Comparison of ENCODE assay signal across 8 cellular contexts in genomic region chr11:132114185-132114584, GRCh38.
DNase-seq lines count a peak whose midpoint lies in the region; ATAC-seq and TF ChIP-seq lines count a peak whose summit lies in the region.

No MANE protein-coding gene starts in this region.

- H3K4me1 ChIP-seq in esophagus squamous epithelium: no peaks in the 10 kb centered on the region

- no peaks in the 10 kb centered on the region for H3K36me3 ChIP-seq in esophagus squamous epithelium

- H3K36me3 Mint-ChIP-seq in activated naive CD4-positive, alpha-beta T cell treated with anti-CD3 and anti-CD28 coated beads for 36 hours (ENCODE audit: low read depth): no peaks in the 10 kb centered on the region
- H3K36me3 Mint-ChIP-seq in endothelial cell (ENCODE audit: low read depth, unreplicated experiment): no peaks in the 10 kb centered on the region
- no peaks in the 10 kb centered on the region for H3K36me3 Mint-ChIP-seq in progenitor cell of endocrine pancreas (ENCODE audit: insufficient read depth)
- H3K36me3 Mint-ChIP-seq in mesothelial cell of epicardium: no peaks in the 10 kb centered on the region

- intact Hi-C loops in activated naive CD4-positive, alpha-beta T cell treated with anti-CD3 and anti-CD28 coated beads for 36 hours (cut with micrococcal nuclease): no loop called here
- intact Hi-C loops in esophagus squamous epithelium (cut with DNase I): no loop called here

- H3K9me3 ChIP-seq in esophagus squamous epithelium: no peaks in the 10 kb centered on the region

- no peak overlapping the region for H3K4me3 ChIP-seq in esophagus squamous epithelium

- TF ChIP-seq CTCF in endothelial cell (IDR thresholded peaks at IDR 0.05; ENCODE audit: unreplicated experiment) (peak; percentile 42), progenitor cell of endocrine pancreas (IDR thresholded peaks at IDR 0.05; ENCODE audit: unreplicated experiment) (peak; percentile 61), esophagus squamous epithelium (IDR thresholded peaks at IDR 0.05) (no peak), mesothelial cell of epicardium (IDR thresholded peaks at IDR 0.05; ENCODE audit: unreplicated experiment) (no peak)

- ATAC-seq in GM18868 (IDR thresholded peaks at IDR 0.05; ENCODE audit: unreplicated experiment): no peak

- no peak overlapping the region for H3K27ac ChIP-seq in esophagus squamous epithelium

- peak; percentile 10 for DNase-seq in activated naive CD4-positive, alpha-beta T cell treated with anti-CD3 and anti-CD28 coated beads for 36 hours
- DNase-seq in activated naive CD4-positive, alpha-beta T cell treated with anti-CD3 and anti-CD28 coated beads, Interleukin-2, amount 50 U/mL, for 16 hours: no peak
- DNase-seq in NCI-H345 (lab: John Stamatoyannopoulos, UW) (peak; percentile 71), endothelial cell (ENCODE audit: low spot score) (peak; percentile 69), progenitor cell of endocrine pancreas (ENCODE audit: low spot score, unreplicated experiment) (peak; percentile 19), esophagus squamous epithelium (lab: John Stamatoyannopoulos, UW) (no peak), mesothelial cell of epicardium (ENCODE audit: low spot score in 2 of 2, unreplicated experiment in 2 of 2) (no peak)

- no peaks in the 10 kb centered on the region for H3K4me1 Mint-ChIP-seq in activated naive CD4-positive, alpha-beta T cell treated with anti-CD3 and anti-CD28 coated beads for 36 hours (ENCODE audit: low read depth)
- H3K4me1 Mint-ChIP-seq in endothelial cell (ENCODE audit: unreplicated experiment): no peaks in the 10 kb centered on the region
- peaks cover 1% of the 10 kb centered on the region for H3K4me1 Mint-ChIP-seq in progenitor cell of endocrine pancreas (ENCODE audit: low read depth)
- H3K4me1 Mint-ChIP-seq in mesothelial cell of epicardium: no peaks in the 10 kb centered on the region

- no peaks in the 10 kb centered on the region for H3K27me3 ChIP-seq in esophagus squamous epithelium

- CTCF ChIA-PET in activated naive CD4-positive, alpha-beta T cell treated with anti-CD3 and anti-CD28 coated beads for 36 hours (lab: Charles Lee): interaction anchor here (1.0 kb wide), 1 partner anchor 10 kb away, joined by 4 read pairs; no protein-coding TSS in a partner anchor

- no peak for TF ChIP-seq POLR2A in esophagus squamous epithelium (IDR thresholded peaks at IDR 0.05)

- no peaks in the 10 kb centered on the region for H3K27me3 Mint-ChIP-seq in activated naive CD4-positive, alpha-beta T cell treated with anti-CD3 and anti-CD28 coated beads for 36 hours (ENCODE audit: low read depth)
- H3K27me3 Mint-ChIP-seq in endothelial cell (ENCODE audit: unreplicated experiment): no peaks in the 10 kb centered on the region
- H3K27me3 Mint-ChIP-seq in progenitor cell of endocrine pancreas: peaks cover 44% of the 10 kb centered on the region
- peaks cover 62% of the 10 kb centered on the region for H3K27me3 Mint-ChIP-seq in mesothelial cell of epicardium (ENCODE audit: low read depth)

- no peak overlapping the region for H3K4me3 Mint-ChIP-seq in activated naive CD4-positive, alpha-beta T cell treated with anti-CD3 and anti-CD28 coated beads for 36 hours
- no peak overlapping the region for H3K4me3 Mint-ChIP-seq in endothelial cell (ENCODE audit: unreplicated experiment)
- no peak overlapping the region for H3K4me3 Mint-ChIP-seq in progenitor cell of endocrine pancreas (ENCODE audit: low read depth)
- no peak overlapping the region for H3K4me3 Mint-ChIP-seq in mesothelial cell of epicardium

- WGBS in esophagus squamous epithelium, 2 donors: 24 to 36% methylated on average over 3 of the region's 3 CpGs

- H3K9me3 Mint-ChIP-seq in activated naive CD4-positive, alpha-beta T cell treated with anti-CD3 and anti-CD28 coated beads for 36 hours: peaks cover 1% of the 10 kb centered on the region
- no peaks in the 10 kb centered on the region for H3K9me3 Mint-ChIP-seq in endothelial cell (ENCODE audit: unreplicated experiment)
- H3K9me3 Mint-ChIP-seq in progenitor cell of endocrine pancreas (ENCODE audit: low read depth): no peaks in the 10 kb centered on the region
- no peaks in the 10 kb centered on the region for H3K9me3 Mint-ChIP-seq in mesothelial cell of epicardium

- no peak overlapping the region for H3K27ac Mint-ChIP-seq in activated naive CD4-positive, alpha-beta T cell treated with anti-CD3 and anti-CD28 coated beads for 36 hours
- H3K27ac Mint-ChIP-seq in endothelial cell (ENCODE audit: unreplicated experiment) (no peak overlapping the region), progenitor cell of endocrine pancreas (no peak overlapping the region), mesothelial cell of epicardium (no peak overlapping the region)

Comparison
In these comparisons a context has a peak if more than half of its experiments do, and no peak if none do; other contexts are left out.
1. DNase-seq: peak in activated naive CD4-positive, alpha-beta T cell treated with anti-CD3 and anti-CD28 coated beads for 36 hours (single experiment), NCI-H345 (single experiment), endothelial cell (single experiment) and progenitor cell of endocrine pancreas (single experiment); none in activated naive CD4-positive, alpha-beta T cell treated with anti-CD3 and anti-CD28 coated beads, Interleukin-2, amount 50 U/mL, for 16 hours (single experiment), esophagus squamous epithelium (single experiment) and mesothelial cell of epicardium (0 of 2).
2. CTCF ChIP-seq: peak in endothelial cell (single experiment) and progenitor cell of endocrine pancreas (single experiment); none in esophagus squamous epithelium (0 of 6) and mesothelial cell of epicardium (single experiment).